In the genomic region with DNA sequence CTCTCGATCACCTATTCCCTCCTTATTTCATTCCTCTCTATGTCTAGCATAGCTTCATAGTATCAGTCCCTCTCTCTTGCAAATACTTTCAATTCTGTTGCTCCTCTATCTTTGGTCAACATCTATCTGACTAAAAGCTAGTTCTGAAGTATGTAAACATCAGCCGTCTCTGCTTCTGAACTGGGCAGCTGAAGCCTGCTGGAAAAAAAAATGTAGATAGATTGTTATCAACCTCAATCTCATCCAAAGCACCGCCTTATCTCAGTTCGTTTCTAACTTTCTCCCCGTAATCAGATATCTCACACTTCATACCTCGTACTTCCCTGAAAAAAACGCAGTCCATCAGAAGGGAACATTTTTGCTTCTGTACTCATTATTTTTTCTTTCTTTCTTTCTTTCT, we compare ENCODE assay signal across 24 cellular contexts. TPM values are rescaled to one million over a fixed set of nuclear protein-coding genes. Genes with fewer than 3 reads are reported as not detected.
"Had no signal": no experiment of that assay in that cellular context is flagged by ENCODE, and none has a peak within 500 bp of the region (broad histone marks: within the 10 kb centered on the region; RNA-seq: fewer than 3 reads in every experiment).

No MANE protein-coding gene starts in this region.

- H3K27ac ChIP-seq: dorsolateral prefrontal cortex, gastrocnemius medialis, neural progenitor cell, pancreas, psoas muscle, spleen, testis, tibial nerve had no signal

- H3K4me3 Mint-ChIP-seq: immature natural killer cell; stimulated activated memory B cell treated with anti-CD40 and anti-IgM and Interleukin-4, amounts not matched to agents 10 μg/mL and 1 μg/mL and 100 μg/mL, for 72 hours; stimulated activated naive CD8-positive, alpha-beta T cell treated with anti-CD3 and anti-CD28 coated beads, Interleukin-15, Interleukin-2, amounts not matched to agents 100 ng/mL and 50 ng/mL, for 24 hours had no signal

- H3K4me1 ChIP-seq: testis had no signal

- H3K9me3 ChIP-seq: gastrocnemius medialis, mucosa of descending colon, pancreas, psoas muscle, spleen, testis, tibial nerve had no signal

- H3K4me2 ChIP-seq: neural progenitor cell had no signal

- H3K27me3 ChIP-seq: dorsolateral prefrontal cortex, neural progenitor cell, pancreas, testis had no signal

- H3K36me3 ChIP-seq: gastrocnemius medialis, neural progenitor cell, pancreas, spleen, tibial nerve had no signal

- H3K9me3 Mint-ChIP-seq: neural progenitor cell; stimulated activated memory B cell treated with anti-CD40 and anti-IgM and Interleukin-4, amounts not matched to agents 10 μg/mL and 1 μg/mL and 100 μg/mL, for 72 hours; stimulated activated naive CD8-positive, alpha-beta T cell treated with anti-CD3 and anti-CD28 coated beads, Interleukin-15, Interleukin-2, amounts not matched to agents 100 ng/mL and 50 ng/mL, for 24 hours had no signal

- H2AFZ ChIP-seq: neural progenitor cell had no signal

- H3K4me3 ChIP-seq: dorsolateral prefrontal cortex, gastrocnemius medialis, lung, mucosa of descending colon, neural progenitor cell, pancreas, psoas muscle, spleen, testis, tibial nerve had no signal

- DNase-seq: central memory CD4-positive, alpha-beta T cell; cortex of kidney; dorsolateral prefrontal cortex; effector CD8-positive, alpha-beta T cell; gastrocnemius medialis; immature natural killer cell; left colon; left ventricle myocardium superior; mucosa of descending colon; naive thymus-derived CD8-positive, alpha-beta T cell; nucleus accumbens; pancreas; psoas muscle; retina; spleen; stimulated activated CD4-positive, alpha-beta T cell treated with anti-CD3 and anti-CD28 coated beads, Interleukin-15, amount 100 ng/mL, for 24 hours; stimulated activated CD4-positive, alpha-beta T cell treated with anti-CD3 and anti-CD28 coated beads, Interleukin-1b, Interleukin-23, amount 100 ng/mL, for 48 hours; stimulated activated CD4-positive, alpha-beta T cell treated with anti-CD3 and anti-CD28 coated beads, Interleukin-4, amount 100 ng/mL, for 24 hours; testis had no signal

- H3K27ac Mint-ChIP-seq: immature natural killer cell; naive thymus-derived CD8-positive, alpha-beta T cell; neural progenitor cell; stimulated activated memory B cell treated with anti-CD40 and anti-IgM and Interleukin-4, amounts not matched to agents 10 μg/mL and 1 μg/mL and 100 μg/mL, for 72 hours; stimulated activated naive CD8-positive, alpha-beta T cell treated with anti-CD3 and anti-CD28 coated beads, Interleukin-15, Interleukin-2, amounts not matched to agents 100 ng/mL and 50 ng/mL, for 24 hours had no signal

- H3K36me3 Mint-ChIP-seq: immature natural killer cell; stimulated activated memory B cell treated with anti-CD40 and anti-IgM and Interleukin-4, amounts not matched to agents 10 μg/mL and 1 μg/mL and 100 μg/mL, for 72 hours had no signal

- H3K9ac ChIP-seq: neural progenitor cell had no signal

RNA-seq across cellular contexts. Expression of gene SEMA6A, which starts 4.5 kb away (rescaled TPM):
- total RNA-seq: naive thymus-derived CD8-positive, alpha-beta T cell had no signal
